ENCODE assay signal across 1 cellular context in the genomic region with DNA sequence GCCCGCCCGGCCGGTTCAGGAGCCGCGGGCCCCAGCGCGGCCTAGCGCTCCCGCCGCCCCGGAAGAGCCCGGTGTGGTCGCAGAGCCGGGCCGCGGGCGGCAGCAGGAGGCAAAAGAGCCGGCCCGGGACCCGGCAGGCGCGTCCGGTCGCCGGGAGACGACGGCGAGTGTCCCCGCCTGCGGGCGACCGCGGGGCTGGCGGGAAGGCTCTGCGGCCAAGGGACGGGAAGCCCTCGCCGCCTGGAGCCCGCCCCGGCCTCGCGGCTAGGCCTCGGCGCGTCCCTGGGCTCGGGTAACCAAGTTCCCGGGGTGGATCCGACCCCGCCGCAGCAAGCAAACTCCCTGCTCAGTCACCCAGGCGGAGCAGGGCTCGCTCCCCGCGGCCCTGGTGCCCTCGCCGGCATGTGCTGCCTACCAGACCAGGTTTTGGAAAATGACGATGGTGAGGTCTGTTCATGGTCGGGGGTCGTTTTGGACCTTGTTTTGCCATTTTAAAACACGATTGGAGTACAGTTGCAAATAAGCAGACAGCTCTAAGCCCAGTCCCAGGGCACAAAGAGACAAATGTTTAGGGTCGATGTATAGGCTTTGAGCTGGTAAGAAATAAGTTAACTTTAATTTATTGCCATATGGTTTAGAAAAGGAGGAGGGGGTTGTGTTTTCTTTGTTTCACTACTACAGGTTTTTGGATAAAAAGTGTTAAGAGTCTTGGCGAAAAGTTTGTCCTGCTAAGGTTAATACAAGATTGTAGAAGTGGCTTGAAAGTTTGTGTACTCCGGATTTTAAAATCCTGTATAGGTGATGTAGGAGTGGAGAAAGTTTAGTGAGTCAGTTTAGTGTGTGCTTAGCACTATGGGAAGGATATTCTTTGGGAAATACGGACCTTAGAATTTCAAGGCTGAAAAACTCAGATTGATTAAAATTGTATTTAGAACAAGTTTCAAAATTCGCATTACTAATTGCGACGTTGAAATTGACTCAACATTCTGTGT.
TF ChIP-seq lines count a peak whose summit lies in the region.

No MANE protein-coding gene starts in this region.

TF ChIP-seq in A549, 52 proteins besides CTCF, POLR2A, EP300 and RAD21 (continued from another document):
- TF ChIP-seq, protein P1, sequence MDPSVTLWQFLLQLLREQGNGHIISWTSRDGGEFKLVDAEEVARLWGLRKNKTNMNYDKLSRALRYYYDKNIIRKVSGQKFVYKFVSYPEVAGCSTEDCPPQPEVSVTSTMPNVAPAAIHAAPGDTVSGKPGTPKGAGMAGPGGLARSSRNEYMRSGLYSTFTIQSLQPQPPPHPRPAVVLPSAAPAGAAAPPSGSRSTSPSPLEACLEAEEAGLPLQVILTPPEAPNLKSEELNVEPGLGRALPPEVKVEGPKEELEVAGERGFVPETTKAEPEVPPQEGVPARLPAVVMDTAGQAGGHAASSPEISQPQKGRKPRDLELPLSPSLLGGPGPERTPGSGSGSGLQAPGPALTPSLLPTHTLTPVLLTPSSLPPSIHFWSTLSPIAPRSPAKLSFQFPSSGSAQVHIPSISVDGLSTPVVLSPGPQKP (IDR thresholded peaks at IDR 0.05; ENCODE audit: low read depth, low read length), result no peak
- TF ChIP-seq SREBF2 (IDR thresholded peaks at IDR 0.05) (no peak), NFE2L2 (conservative IDR thresholded peaks at IDR 0.05; ENCODE audit: low read length) (no peak), ZSCAN20 (CRISPR knock-in tag; IDR thresholded peaks at IDR 0.05) (no peak), ZFP36 (IDR thresholded peaks at IDR 0.05; ENCODE audit: borderline replicate concordance, partially characterized antibody) (no peak), FOXS1 (CRISPR knock-in tag; IDR thresholded peaks at IDR 0.05) (no peak), MAZ (IDR thresholded peaks at IDR 0.05; ENCODE audit: borderline replicate concordance, low read depth, low read length) (no peak), PHF8 (IDR thresholded peaks at IDR 0.05; ENCODE audit: borderline replicate concordance, low read depth) (peak; percentile 54), ESRRA (IDR thresholded peaks at IDR 0.05; ENCODE audit: borderline replicate concordance, low read length) (no peak), KDM1A (IDR thresholded peaks at IDR 0.05; ENCODE audit: low read depth) (no peak)
- TF ChIP-seq, protein P2, sequence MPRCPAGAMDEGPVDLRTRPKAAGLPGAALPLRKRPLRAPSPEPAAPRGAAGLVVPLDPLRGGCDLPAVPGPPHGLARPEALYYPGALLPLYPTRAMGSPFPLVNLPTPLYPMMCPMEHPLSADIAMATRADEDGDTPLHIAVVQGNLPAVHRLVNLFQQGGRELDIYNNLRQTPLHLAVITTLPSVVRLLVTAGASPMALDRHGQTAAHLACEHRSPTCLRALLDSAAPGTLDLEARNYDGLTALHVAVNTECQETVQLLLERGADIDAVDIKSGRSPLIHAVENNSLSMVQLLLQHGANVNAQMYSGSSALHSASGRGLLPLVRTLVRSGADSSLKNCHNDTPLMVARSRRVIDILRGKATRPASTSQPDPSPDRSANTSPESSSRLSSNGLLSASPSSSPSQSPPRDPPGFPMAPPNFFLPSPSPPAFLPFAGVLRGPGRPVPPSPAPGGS (IDR thresholded peaks at IDR 0.05), result no peak; the same call in 2 of the 3 replicates
- TF ChIP-seq, protein P3, sequence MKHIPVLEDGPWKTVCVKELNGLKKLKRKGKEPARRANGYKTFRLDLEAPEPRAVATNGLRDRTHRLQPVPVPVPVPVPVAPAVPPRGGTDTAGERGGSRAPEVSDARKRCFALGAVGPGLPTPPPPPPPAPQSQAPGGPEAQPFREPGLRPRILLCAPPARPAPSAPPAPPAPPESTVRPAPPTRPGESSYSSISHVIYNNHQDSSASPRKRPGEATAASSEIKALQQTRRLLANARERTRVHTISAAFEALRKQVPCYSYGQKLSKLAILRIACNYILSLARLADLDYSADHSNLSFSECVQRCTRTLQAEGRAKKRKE (CRISPR knock-in tag; IDR thresholded peaks at IDR 0.05; ENCODE audit: low read depth), result no peak
TF ChIP-seq in A549: peak in this region for 3.
